20 cellular contexts compared by ENCODE assay signal in genomic region chrX:3609800-3610199, GRCh38.
A peak's percentile ranks its signal among the peaks of the same experiment; 100 is the strongest.
DNase-seq lines count a peak whose midpoint lies in the region; ATAC-seq, FAIRE-seq and TF ChIP-seq lines count a peak whose summit lies in the region.
"Had no signal": no experiment of that assay in that cellular context is flagged by ENCODE, and none has a peak within 500 bp of the region (broad histone marks: within the 10 kb centered on the region; RNA-seq: fewer than 3 reads in every experiment).

No MANE protein-coding gene starts in this region.

- no peak overlapping the region for H2AFZ ChIP-seq in osteoblast (ENCODE audit: low read length)

- H3K79me2 ChIP-seq in osteoblast (ENCODE audit: insufficient read depth, low read length), result no peaks in the 10 kb centered on the region

- H3K4me2 ChIP-seq in osteoblast (ENCODE audit: insufficient read depth, low read length), result peak overlapping the region; percentile 13

- H3K4me1 ChIP-seq in osteoblast (ENCODE audit: insufficient read depth, low read length), result peaks cover 9% of the 10 kb centered on the region
- no peaks in the 10 kb centered on the region for H3K4me1 ChIP-seq in heart right ventricle
- no peaks in the 10 kb centered on the region for H3K4me1 ChIP-seq in tibial nerve
- H3K4me1 ChIP-seq: SJCRH30, upper lobe of left lung had no signal

- ATAC-seq in heart right ventricle (no peak), GM21528 (IDR thresholded peaks at IDR 0.05; ENCODE audit: low FRiP score, unreplicated experiment) (no peak)

- H3K9me3 ChIP-seq in osteoblast (ENCODE audit: low read depth, low read length) (no peaks in the 10 kb centered on the region), heart right ventricle (no peaks in the 10 kb centered on the region), tibial nerve (no peaks in the 10 kb centered on the region)
- H3K9me3 ChIP-seq: SJCRH30, upper lobe of left lung had no signal

- no peak for TF ChIP-seq POLR2A in tibial nerve (IDR thresholded peaks at IDR 0.05)

- H3K4me3 ChIP-seq in osteoblast (ENCODE audit: insufficient read depth, low read length) (no peak overlapping the region), heart right ventricle (no peak overlapping the region), tibial nerve (no peak overlapping the region)
- H3K4me3 ChIP-seq: coronary artery, lung, SJCRH30, skin epidermis, upper lobe of left lung had no signal

- H4K20me1 ChIP-seq in osteoblast (ENCODE audit: insufficient read depth, low read length), result no peaks in the 10 kb centered on the region

- H3K36me3 ChIP-seq in osteoblast (ENCODE audit: insufficient read depth, low read length) (no peaks in the 10 kb centered on the region), heart right ventricle (peaks cover 0 to 70% (median 0%) of the 10 kb centered on the region in 9 donors), tibial nerve (peaks cover 0 to 29% (median 0%) of the 10 kb centered on the region in 3 donors)

- H3K27me3 ChIP-seq in osteoblast (ENCODE audit: insufficient read depth, low read length) (no peaks in the 10 kb centered on the region), heart right ventricle (no peaks in the 10 kb centered on the region), tibial nerve (no peaks in the 10 kb centered on the region)
- H3K27me3 ChIP-seq: SJCRH30, upper lobe of left lung had no signal

- TF ChIP-seq CTCF in osteoblast (IDR thresholded peaks at IDR 0.05; ENCODE audit: extremely low read depth, low read depth, low read length), result no peak
- TF ChIP-seq CTCF in heart right ventricle (IDR thresholded peaks at IDR 0.05), result no peak
- no peak for TF ChIP-seq CTCF in tibial nerve (IDR thresholded peaks at IDR 0.05)

- intact Hi-C loops in heart right ventricle (cut with DNase I), result no loop called here

- no peak for FAIRE-seq in RCC 7860 (lab: Jason Lieb, UNC)
- FAIRE-seq: GM12892 had no signal

- no peak for TF ChIP-seq EP300 in tibial nerve (IDR thresholded peaks at IDR 0.05)

- peak overlapping the region; percentile 45 for H3K27ac ChIP-seq in osteoblast (ENCODE audit: low read depth, low read length)
- H3K27ac ChIP-seq in heart right ventricle, result no peak overlapping the region
- no peak overlapping the region for H3K27ac ChIP-seq in tibial nerve
- H3K27ac ChIP-seq: coronary artery, SJCRH30, skin epidermis, upper lobe of left lung had no signal

- WGBS in heart right ventricle, 2 donors, result 90 to 92% methylated on average over 4 of the region's 4 CpGs
- WGBS in tibial nerve, 2 donors, result 85 to 94% methylated on average over 4 of the region's 4 CpGs

- peak; percentile 89 for DNase-seq in EH (ENCODE audit: low read depth)
- DNase-seq in RCC 7860 (ENCODE audit: low spot score), result peak; percentile 3
- peak; percentile 49 for DNase-seq in fibroblast of gingiva (ENCODE audit: low read depth)
- DNase-seq in osteoblast (ENCODE audit: insufficient read length, low spot score, missing footprints), result peak; percentile 85
- DNase-seq in heart right ventricle, result no peak
- no peak for DNase-seq in NCI-H446 treated with DMSO at 0.1 percent for 48 hours (lab: John Stamatoyannopoulos, UW)
- DNase-seq in tibial nerve (ENCODE audit: low spot score in 2 of 2), result no peak
- DNase-seq: activated CD4-positive, alpha-beta T cell treated with anti-CD3 and anti-CD28 coated beads for 4 hours; activated naive CD8-positive, alpha-beta T cell treated with anti-CD3 and anti-CD28 coated beads, Interleukin-2, amount 10 ng/mL, durations not matched to agents 7 days and 5 days; activated T-cell treated with anti-CD3 and anti-CD28 coated beads for 4 hours; NCI-H146; NCI-H345; SJCRH30; stimulated activated naive CD4-positive, alpha-beta T cell; upper lobe of left lung had no signal

Comparison
In these comparisons a context has a peak if more than half of its experiments do, and no peak if none do; other contexts are left out.
1. DNase-seq: peak in EH (single experiment), RCC 7860 (single experiment), fibroblast of gingiva (single experiment) and osteoblast (single experiment); none in heart right ventricle (0 of 2), NCI-H446 treated with DMSO at 0.1 percent for 48 hours (single experiment) and tibial nerve (0 of 2).